Comparison of ENCODE assay signal across 8 cellular contexts in the genomic region with DNA sequence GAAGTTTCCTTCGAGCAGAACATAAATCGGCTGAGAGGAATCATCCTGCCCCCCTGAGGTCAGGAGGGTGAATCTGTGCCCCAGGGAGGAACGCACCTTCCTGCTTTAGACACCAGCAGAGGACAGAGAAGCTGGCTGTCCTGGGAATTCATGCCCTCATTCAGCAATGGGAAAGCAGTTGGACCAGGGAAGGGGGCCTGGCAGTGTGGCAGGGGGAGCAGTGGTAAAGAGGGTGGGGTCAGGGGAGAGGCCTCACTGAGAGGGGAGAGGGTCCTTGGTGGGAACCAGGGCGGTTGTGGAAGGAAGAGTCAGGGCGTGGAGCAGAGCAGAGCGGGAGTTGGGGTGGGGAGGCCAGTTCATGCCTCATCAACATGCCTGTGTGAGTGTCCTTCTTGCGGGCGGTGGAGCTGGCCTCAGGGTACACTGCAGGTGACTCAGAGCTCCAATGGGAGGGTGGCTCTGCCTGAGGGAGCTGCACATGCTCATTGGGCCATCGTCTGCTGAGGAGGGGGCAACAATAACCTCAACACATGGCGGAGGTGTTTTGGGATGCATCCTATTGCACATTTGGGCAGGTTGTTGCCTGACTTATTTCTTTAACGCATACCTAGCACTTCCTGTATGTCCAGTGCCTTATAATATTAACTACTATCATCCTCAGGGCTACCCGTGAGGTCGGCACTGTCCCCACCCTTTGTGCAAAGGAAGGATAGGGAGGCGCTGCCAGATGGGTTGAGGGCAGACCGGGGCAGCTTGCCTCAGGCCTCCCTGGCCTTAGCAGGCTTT. TPM values are rescaled to one million over a fixed set of nuclear protein-coding genes. Genes with fewer than 3 reads are reported as not detected.
DNase-seq lines count a peak whose midpoint lies in the region; ATAC-seq and TF ChIP-seq lines count a peak whose summit lies in the region.

No MANE protein-coding gene starts in this region.

- no peaks in the 10 kb centered on the region for H3K36me3 ChIP-seq in colonic mucosa

- ATAC-seq in natural killer cell = no peak
- no peak for ATAC-seq in natural killer cell treated with Interleukin-12 subunit alpha and Interleukin-12 subunit beta and Interleukin-15 and Interleukin-18, amount 100 ng/mL, for 72 hours

- H3K4me3 Mint-ChIP-seq in natural killer cell (no peak overlapping the region), mesothelial cell of epicardium (no peak overlapping the region)
- H3K4me3 Mint-ChIP-seq in natural killer cell treated with Interleukin-12 subunit alpha and Interleukin-12 subunit beta and Interleukin-15 and Interleukin-18, amount 100 ng/mL, for 72 hours = no peak overlapping the region

- peaks cover 24% of the 10 kb centered on the region for H3K4me1 ChIP-seq in colonic mucosa

- TF ChIP-seq CTCF in natural killer cell (IDR thresholded peaks at IDR 0.05) = no peak
- no peak for TF ChIP-seq CTCF in colonic mucosa (IDR thresholded peaks at IDR 0.05)
- no peak for TF ChIP-seq CTCF in mesothelial cell of epicardium (IDR thresholded peaks at IDR 0.05; ENCODE audit: unreplicated experiment)

- H3K27me3 ChIP-seq in colonic mucosa = no peaks in the 10 kb centered on the region

- H3K4me3 ChIP-seq in colonic mucosa = no peak overlapping the region

- no peaks in the 10 kb centered on the region for H3K9me3 ChIP-seq in colonic mucosa

- peak overlapping the region in 1 of 2 donors; percentile 29 for H3K9ac ChIP-seq in colonic mucosa (ENCODE audit: low read depth in 2 of 2, low read length in 2 of 2)

- H3K36me3 Mint-ChIP-seq in natural killer cell (no peaks in the 10 kb centered on the region), mesothelial cell of epicardium (peaks cover 8% of the 10 kb centered on the region)
- peaks cover 16% of the 10 kb centered on the region for H3K36me3 Mint-ChIP-seq in natural killer cell treated with Interleukin-12 subunit alpha and Interleukin-12 subunit beta and Interleukin-15 and Interleukin-18, amount 100 ng/mL, for 72 hours

- H3K27me3 Mint-ChIP-seq in natural killer cell (ENCODE audit: low read depth in 2 of 2) (no peaks in the 10 kb centered on the region), mesothelial cell of epicardium (ENCODE audit: low read depth) (no peaks in the 10 kb centered on the region)
- H3K27me3 Mint-ChIP-seq in natural killer cell treated with Interleukin-12 subunit alpha and Interleukin-12 subunit beta and Interleukin-15 and Interleukin-18, amount 100 ng/mL, for 72 hours = no peaks in the 10 kb centered on the region

- intact Hi-C loops in natural killer cell (cut with micrococcal nuclease) = no loop called here
- intact Hi-C loops in colonic mucosa (cut with DNase I) = no loop called here

- H3K4me1 Mint-ChIP-seq in natural killer cell = peaks cover 52 to 75% of the 10 kb centered on the region in 2 donors
- peaks cover 51 to 56% of the 10 kb centered on the region in 2 donors for H3K4me1 Mint-ChIP-seq in natural killer cell treated with Interleukin-12 subunit alpha and Interleukin-12 subunit beta and Interleukin-15 and Interleukin-18, amount 100 ng/mL, for 72 hours (ENCODE audit: low read depth in 2 of 2)
- H3K4me1 Mint-ChIP-seq in mesothelial cell of epicardium = peaks cover 52% of the 10 kb centered on the region

- H3K27ac ChIP-seq in colonic mucosa = peak overlapping the region; percentile 63

- H3K9me3 Mint-ChIP-seq in natural killer cell (no peaks in the 10 kb centered on the region), mesothelial cell of epicardium (peaks cover 4% of the 10 kb centered on the region)
- no peaks in the 10 kb centered on the region for H3K9me3 Mint-ChIP-seq in natural killer cell treated with Interleukin-12 subunit alpha and Interleukin-12 subunit beta and Interleukin-15 and Interleukin-18, amount 100 ng/mL, for 72 hours

- H3K27ac Mint-ChIP-seq in natural killer cell (peak overlapping the region; percentile 78 to 93), mesothelial cell of epicardium (peak overlapping the region; percentile 94)
- H3K27ac Mint-ChIP-seq in natural killer cell treated with Interleukin-12 subunit alpha and Interleukin-12 subunit beta and Interleukin-15 and Interleukin-18, amount 100 ng/mL, for 72 hours = peak overlapping the region in 1 of 2 donors; percentile 75

- DNase-seq in natural killer cell = no peak
- no peak for DNase-seq in natural killer cell treated with Interleukin-12 subunit alpha and Interleukin-12 subunit beta and Interleukin-15 and Interleukin-18, amount 100 ng/mL, for 72 hours (ENCODE audit: low spot score)
- DNase-seq in colonic mucosa = no peak
- DNase-seq in mesothelial cell of epicardium (ENCODE audit: low spot score in 2 of 2, unreplicated experiment in 2 of 2) = no peak
- DNase-seq in T-helper 1 cell = no peak
- no peak for DNase-seq in cerebellum (ENCODE audit: low spot score)
- no peak for DNase-seq in stimulated activated CD4-positive, alpha-beta T cell treated with anti-CD3 and anti-CD28 coated beads, Interleukin-1b, Interleukin-23, amount 100 ng/mL, for 48 hours
- DNase-seq in middle frontal gyrus (ENCODE audit: extremely low spot score, low spot score) = no peak

RNA-seq across cellular contexts. Expression of gene MED15, which starts 23.2 kb away (rescaled TPM):
- total RNA-seq in natural killer cell = 100 to 1,000 TPM; 269 to 291 (median 270) TPM
- total RNA-seq in natural killer cell treated with Interleukin-12 subunit alpha and Interleukin-12 subunit beta and Interleukin-15 and Interleukin-18, amount 100 ng/mL, for 72 hours = 100 to 1,000 TPM; 171 to 178 TPM
- total RNA-seq in colonic mucosa = 100 to 1,000 TPM in 1 of 2 donors, 10 to 100 TPM in 1; 93.1 to 102 TPM
- total RNA-seq in mesothelial cell of epicardium = 129 to 135 TPM (median 129 TPM) in 3 replicates
- total RNA-seq in cerebellum = 36.7 TPM

RNA-seq across cellular contexts. Expression of gene KLHL22, which starts 35.0 kb away (rescaled TPM):
- total RNA-seq in natural killer cell (10 to 100 TPM; 26.5 to 53.0 (median 31.0) TPM), colonic mucosa (10 to 100 TPM; 10.4 to 13.2 TPM), mesothelial cell of epicardium (58.4 to 60.3 TPM (median 59.9 TPM) in 3 replicates), cerebellum (53.0 TPM)
- 10 to 100 TPM; 15.9 to 21.0 TPM for total RNA-seq in natural killer cell treated with Interleukin-12 subunit alpha and Interleukin-12 subunit beta and Interleukin-15 and Interleukin-18, amount 100 ng/mL, for 72 hours
